ENCODE assay signal across 10 cellular contexts in the genomic region with DNA sequence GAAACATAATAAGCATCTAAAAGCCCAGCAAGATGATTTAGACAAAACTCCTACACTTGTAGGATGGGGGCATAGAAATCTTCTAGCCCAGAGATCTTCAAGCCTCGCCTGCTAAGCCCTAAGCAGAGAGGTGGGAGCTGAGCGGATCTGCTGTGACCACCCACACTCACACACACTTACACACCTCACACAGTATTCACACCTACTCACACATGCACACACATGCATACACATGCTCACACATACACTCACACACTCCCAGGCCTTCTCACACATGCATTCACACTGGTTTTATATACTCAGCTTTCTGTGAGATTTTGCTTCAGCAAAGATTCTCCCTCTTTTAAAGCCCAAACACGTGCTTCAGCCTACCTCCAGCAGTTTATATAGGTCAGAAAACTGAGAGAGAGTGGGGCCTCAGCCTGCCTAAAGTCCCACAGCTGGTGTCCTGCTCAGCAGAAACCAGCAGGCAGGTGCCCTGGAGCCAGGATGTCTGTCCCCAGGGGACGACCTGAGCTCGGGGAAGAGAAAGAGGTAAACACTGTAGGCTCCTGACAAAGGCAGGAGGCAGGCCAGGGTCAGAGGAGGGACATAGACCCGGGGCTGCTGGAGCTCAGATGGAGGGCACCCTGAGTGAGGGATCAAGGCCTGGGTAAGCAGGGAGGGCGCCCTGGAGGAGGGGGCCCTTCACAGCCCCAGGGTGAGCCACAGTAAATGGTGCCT. TPM values are rescaled to one million over a fixed set of nuclear protein-coding genes. Genes with fewer than 3 reads are reported as not detected.
DNase-seq lines count a peak whose midpoint lies in the region; ATAC-seq and TF ChIP-seq lines count a peak whose summit lies in the region.
"Had no signal": no experiment of that assay in that cellular context is flagged by ENCODE, and none has a peak within 500 bp of the region (broad histone marks: within the 10 kb centered on the region; RNA-seq: fewer than 3 reads in every experiment).

No MANE protein-coding gene starts in this region.

- no peak overlapping the region; the same call in none of the 2 replicates for H3K18ac ChIP-seq in IMR-90 (ENCODE audit: low read depth, low read length)

- H2AK5ac ChIP-seq in IMR-90 (ENCODE audit: low read depth, low read length) = peak overlapping the region; percentile 73

- no peaks in the 10 kb centered on the region for H3K9me3 ChIP-seq in IMR-90 (ENCODE audit: control insufficient read depth, insufficient read depth, low read length)
- no peaks in the 10 kb centered on the region for H3K9me3 ChIP-seq in mammary epithelial cell (replicated peaks; ENCODE audit: insufficient read depth, low read length)
- no peaks in the 10 kb centered on the region for H3K9me3 ChIP-seq in GM23248 (ENCODE audit: low read depth)

- H3K27ac ChIP-seq in IMR-90 (ENCODE audit: insufficient read depth, low read length) (no peak overlapping the region), mammary epithelial cell (ENCODE audit: insufficient read depth, low read depth, low read length) (peak overlapping the region; percentile 29), GM23248 (no peak overlapping the region)
- H3K27ac ChIP-seq: coronary artery had no signal

- ATAC-seq in IMR-90 (ENCODE audit: low read depth) = no peak

- H3K9me2 ChIP-seq in GM23248 (ENCODE audit: insufficient read depth) = no peaks in the 10 kb centered on the region

- H4K5ac ChIP-seq in IMR-90 (ENCODE audit: low read depth, low read length) = no peak overlapping the region

- no peaks in the 10 kb centered on the region for H3K79me2 ChIP-seq in mammary epithelial cell (ENCODE audit: insufficient read depth, low read length)
- no peaks in the 10 kb centered on the region for H3K79me2 ChIP-seq in GM23248 (ENCODE audit: insufficient read depth)

- H4K91ac ChIP-seq in IMR-90 (ENCODE audit: insufficient read depth, low read depth, low read length) = peak overlapping the region; percentile 58

- peak overlapping the region; percentile 76 for H3K14ac ChIP-seq in IMR-90 (replicated peaks; ENCODE audit: low read depth, low read length)

- BruUV-seq in IMR-90 (replicated peaks; lab: Mats Ljungman, UMichigan) (no TSS peak), mammary epithelial cell (replicated peaks; lab: Mats Ljungman, UMichigan) (no TSS peak)

- H3K4ac ChIP-seq in IMR-90 (ENCODE audit: low read depth, low read length) = peak overlapping the region; percentile 46; the same call in 1 of the 2 replicates

- H3K4me2 ChIP-seq in IMR-90 (ENCODE audit: low read depth, low read length) (no peak overlapping the region), mammary epithelial cell (ENCODE audit: insufficient read depth, low read depth, low read length) (no peak overlapping the region), GM23248 (ENCODE audit: unreplicated experiment) (no peak overlapping the region)

- dilution Hi-C loops in IMR-90 (cut with HindIII; ENCODE audit: low sequenced_read_pairs, unreplicated experiment) (no loop called here), mammary epithelial cell (cut with HindIII; ENCODE audit: low sequenced_read_pairs) (loop anchor here (10.0 kb wide), 1 partner anchor 625 kb away; no protein-coding TSS in a partner anchor)

- no peak overlapping the region for H3K56ac ChIP-seq in IMR-90 (ENCODE audit: extremely low read depth, insufficient read depth, low read length)

- POLR2A ChIA-PET in IMR-90 (lab: Charles Lee; ENCODE audit: unreplicated experiment) = interaction anchor here (0.6 kb wide), 1 partner anchor 124 kb away, joined by 7 read pairs; no protein-coding TSS in a partner anchor

- H4K8ac ChIP-seq in IMR-90 (ENCODE audit: low read depth in 2 of 2, low read length in 2 of 2) = no peak overlapping the region; a peak in 1 of 4 replicates

- TF ChIP-seq CTCF in IMR-90 (conservative IDR thresholded peaks at IDR 0.05; ENCODE audit: low read depth, low read length) (no peak), mammary epithelial cell (conservative IDR thresholded peaks at IDR 0.05 in 1 of 2, IDR thresholded peaks at IDR 0.05 in 1 of 2; ENCODE audit: extremely low read depth in 1 of 2, insufficient read depth in 1 of 2, low read depth in 1 of 2, low read length in 2 of 2) (no peak)

- H2AK9ac ChIP-seq in IMR-90 (replicated peaks; ENCODE audit: low read depth, low read length, poor library complexity) = peak overlapping the region; percentile 38

- no peaks in the 10 kb centered on the region for H3F3A ChIP-seq in GM23248 (ENCODE audit: insufficient read depth)

- peak overlapping the region; percentile 32; the same call in 1 of the 2 replicates for H2BK120ac ChIP-seq in IMR-90 (ENCODE audit: low read depth, low read length)

- H2BK5ac ChIP-seq in IMR-90 (ENCODE audit: low read depth, low read length, poor library complexity, severe bottlenecking) = no peak overlapping the region

- intact Hi-C loops in IMR-90 (cut with micrococcal nuclease) (no loop called here), mammary epithelial cell (cut with micrococcal nuclease) (no loop called here)

- H2AFZ ChIP-seq in IMR-90 (replicated peaks; ENCODE audit: low read length, poor library complexity) = peak overlapping the region; percentile 49
- no peak overlapping the region for H2AFZ ChIP-seq in mammary epithelial cell (ENCODE audit: low read depth, low read length)
- H2AFZ ChIP-seq in GM23248 = no peak overlapping the region

- in situ Hi-C loops in IMR-90 (cut with MboI; ENCODE audit: low sequenced_read_pairs) (no loop called here), mammary epithelial cell (cut with MboI; ENCODE audit: low sequenced_read_pairs in 2 of 2) (loop anchor here in 1 of 2 donors (10.0 kb wide), 1 partner anchor 735 kb away; no protein-coding TSS in a partner anchor), GM23248 (cut with MboI) (no loop called here)

- H3K27me3 ChIP-seq in IMR-90 (ENCODE audit: control insufficient read depth, insufficient read depth, low read length) (no peaks in the 10 kb centered on the region), mammary epithelial cell (ENCODE audit: insufficient read depth, low read length) (no peaks in the 10 kb centered on the region), GM23248 (replicated peaks; ENCODE audit: insufficient read depth) (no peaks in the 10 kb centered on the region)

- CTCF ChIA-PET in IMR-90 (lab: Yijun Ruan, JAX) (no interaction called here), mammary epithelial cell (lab: Charles Lee; ENCODE audit: low non-redundant PET) (interaction anchor here (0.5 kb wide), 1 partner anchor 80 kb away, joined by 4 read pairs; no protein-coding TSS in a partner anchor)

- no peak for TF ChIP-seq RAD21 in IMR-90 (IDR thresholded peaks at IDR 0.05; ENCODE audit: low read length)

- no peaks in the 10 kb centered on the region for H3K79me1 ChIP-seq in IMR-90 (ENCODE audit: low read depth in 1 of 2, low read length in 2 of 2)

- no peaks in the 10 kb centered on the region for H3K36me3 ChIP-seq in IMR-90 (ENCODE audit: control insufficient read depth, insufficient read depth, low read length)
- H3K36me3 ChIP-seq in mammary epithelial cell (ENCODE audit: insufficient read depth, low read length) = no peaks in the 10 kb centered on the region
- H3K36me3 ChIP-seq in GM23248 (ENCODE audit: low read depth) = no peaks in the 10 kb centered on the region

- peaks cover 20% of the 10 kb centered on the region for H3K4me1 ChIP-seq in IMR-90 (ENCODE audit: control insufficient read depth, insufficient read depth, low read length)
- peaks cover 74% of the 10 kb centered on the region for H3K4me1 ChIP-seq in mammary epithelial cell (ENCODE audit: insufficient read depth, low read length)
- H3K4me1 ChIP-seq in GM23248 (ENCODE audit: insufficient read depth) = peaks cover 11% of the 10 kb centered on the region; the same call in 1 of the 2 replicates

- H3K4me3 ChIP-seq in IMR-90 (ENCODE audit: insufficient read depth, low read depth, low read length) = no peak overlapping the region
- no peak overlapping the region for H3K4me3 ChIP-seq in mammary epithelial cell (replicated peaks in 1 of 3; ENCODE audit: insufficient read depth in 1 of 3, low read depth in 2 of 3, low read length in 3 of 3)
- no peak overlapping the region for H3K4me3 ChIP-seq in GM23248
- H3K4me3 ChIP-seq: coronary artery had no signal

- peaks cover 11% of the 10 kb centered on the region for H3K9me1 ChIP-seq in IMR-90 (ENCODE audit: insufficient read depth, low read length)

- H3K9ac ChIP-seq in IMR-90 (ENCODE audit: low read depth, low read length) (no peak overlapping the region), mammary epithelial cell (ENCODE audit: insufficient read depth, low read length) (no peak overlapping the region), GM23248 (no peak overlapping the region)

- no peak for TF ChIP-seq POLR2A in IMR-90 (IDR thresholded peaks at IDR 0.05; ENCODE audit: low read depth, low read length)

- peak; percentile 77 for DNase-seq in DMS153 treated with DMSO at 0.1 percent for 48 hours (lab: John Stamatoyannopoulos, UW; ENCODE audit: unreplicated experiment)
- DNase-seq in IMR-90 = no peak
- no peak for DNase-seq in mammary epithelial cell
- no peak for DNase-seq in GM23248
- DNase-seq in AG08395 (ENCODE audit: low spot score) = no peak
- DNase-seq in HuH-7.5 (ENCODE audit: low spot score) = no peak
- DNase-seq: NCI-H187 treated with DMSO at 0.1 percent for 48 hours, substantia nigra had no signal

- H3K23ac ChIP-seq in IMR-90 (ENCODE audit: low read depth, low read length) = no peak overlapping the region

- H2BK20ac ChIP-seq in IMR-90 (ENCODE audit: low read depth, low read length) = no peak overlapping the region; the same call in 1 of the 2 replicates

- H4K20me1 ChIP-seq in IMR-90 (ENCODE audit: insufficient read depth, low read length) = no peaks in the 10 kb centered on the region
- no peaks in the 10 kb centered on the region for H4K20me1 ChIP-seq in mammary epithelial cell (ENCODE audit: insufficient read depth, low read length)
- no peaks in the 10 kb centered on the region for H4K20me1 ChIP-seq in GM23248 (ENCODE audit: insufficient read depth)

- peak overlapping the region; percentile 35; the same call in 1 of the 3 replicates for H2BK15ac ChIP-seq in IMR-90 (ENCODE audit: low read depth, low read length)

- WGBS in IMR-90 (ENCODE audit: extremely low coverage in 2 of 2, insufficient read length in 1 of 2), 2 experiments = 48% methylated on average over 3 of the region's 7 CpGs; no CpG with 5 or more reads in 1 of the 2 experiments
- 64% methylated on average over 7 of the region's 7 CpGs for WGBS in mammary epithelial cell (ENCODE audit: low coverage, missing lambda C conversion rate)
- WGBS in GM23248 (ENCODE audit: low coverage in 1 of 2, low lambda C conversion rate in 2 of 2, missing lambda C conversion rate in 2 of 2), 2 experiments = 75 to 77% methylated on average over 7 of the region's 7 CpGs

RNA-seq across cellular contexts. Expression of a gene that starts 12.0 kb away (rescaled TPM):
- total RNA-seq in IMR-90 (2012; rRNA removed) = 14.7 and 18.1 TPM in 2 replicates
- polyA plus RNA-seq in IMR-90 (2012; rRNA removed) = 12.0 and 12.5 TPM in 2 replicates
- polyA plus RNA-seq in IMR-90 (2012; cell fraction: cytosol; rRNA removed) = 12.7 and 12.8 TPM in 2 replicates
- polyA plus RNA-seq in IMR-90 (2012; cell fraction: nucleus; rRNA removed; ENCODE audit: low replicate concordance) = 5.0 and 8.4 TPM in 2 replicates
- 10 to 100 TPM in 1 of 2 donors, not detected in 1; 29.3 TPM for total RNA-seq in mammary epithelial cell
- polyA plus RNA-seq in mammary epithelial cell = 1.7 TPM
- not detected for polyA minus RNA-seq in mammary epithelial cell
- total RNA-seq in GM23248 (2014; rRNA removed; shearing (Covaris generic)) = 65.4 and 71.5 TPM in 2 replicates
- polyA plus RNA-seq in GM23248 (2016; fragmentation: Nextera tagmentation; extraction: Ambion mirVana) = 95.5 and 100 TPM in 2 replicates
- total RNA-seq: CD8-positive, alpha-beta memory T cell had no signal
- polyA plus RNA-seq: CD8-positive, alpha-beta memory T cell had no signal

RNA-seq across cellular contexts. Expression of a gene that starts 21.4 kb away (rescaled TPM):
- 2.9 and 3.6 TPM in 2 replicates for total RNA-seq in IMR-90 (2012; rRNA removed)
- polyA plus RNA-seq in IMR-90 (2012; rRNA removed) = 5.3 and 7.6 TPM in 2 replicates
- polyA plus RNA-seq in IMR-90 (2012; cell fraction: cytosol; rRNA removed) = 3.4 and 3.7 TPM in 2 replicates
- 17.3 and 18.6 TPM in 2 replicates for polyA plus RNA-seq in IMR-90 (2012; cell fraction: nucleus; rRNA removed; ENCODE audit: low replicate concordance)
- 1,000 to 10,000 TPM in 1 of 2 donors, 100 to 1,000 TPM in 1; 302 to 1,980 TPM for total RNA-seq in mammary epithelial cell
- 2,083 TPM for polyA plus RNA-seq in mammary epithelial cell
- polyA minus RNA-seq in mammary epithelial cell = 1,726 TPM
- 0.65 and 1.1 TPM in 2 replicates for total RNA-seq in GM23248 (2014; rRNA removed; shearing (Covaris generic))
- 2.3 and 2.7 TPM in 2 replicates for polyA plus RNA-seq in GM23248 (2016; fragmentation: Nextera tagmentation; extraction: Ambion mirVana)
- total RNA-seq: CD8-positive, alpha-beta memory T cell had no signal
- polyA plus RNA-seq: CD8-positive, alpha-beta memory T cell had no signal

RNA-seq across cellular contexts. Expression of a gene that starts 31.7 kb away (rescaled TPM):
- total RNA-seq in IMR-90 (2012; rRNA removed) (not detected in 2 replicates), mammary epithelial cell (under 1 TPM; 0.17 to 0.80 TPM)
- polyA plus RNA-seq in IMR-90 (2012; rRNA removed) (not detected in 2 replicates), mammary epithelial cell (0.35 TPM), GM23248 (2016; fragmentation: Nextera tagmentation; extraction: Ambion mirVana) (not detected in 2 replicates)
- polyA plus RNA-seq in IMR-90 (2012; cell fraction: cytosol; rRNA removed) = not detected in 2 replicates
- polyA plus RNA-seq in IMR-90 (2012; cell fraction: nucleus; rRNA removed; ENCODE audit: low replicate concordance) = not detected in 2 replicates
- not detected for polyA minus RNA-seq in mammary epithelial cell
- not detected in 2 replicates for total RNA-seq in GM23248 (2014; rRNA removed; shearing (Covaris generic))
- total RNA-seq: CD8-positive, alpha-beta memory T cell had no signal
- polyA plus RNA-seq: CD8-positive, alpha-beta memory T cell had no signal

RNA-seq across cellular contexts. Expression of a gene that starts 34.7 kb away (rescaled TPM):
- 0.18 and 0.28 TPM in 2 replicates for total RNA-seq in IMR-90 (2012; rRNA removed)
- 0.56 and 0.60 TPM in 2 replicates for polyA plus RNA-seq in IMR-90 (2012; rRNA removed)
- polyA plus RNA-seq in IMR-90 (2012; cell fraction: cytosol; rRNA removed) = 0.42 and 0.44 TPM in 2 replicates
- 0.61 and 0.87 TPM in 2 replicates for polyA plus RNA-seq in IMR-90 (2012; cell fraction: nucleus; rRNA removed; ENCODE audit: low replicate concordance)
- total RNA-seq in mammary epithelial cell = 1 to 10 TPM in 1 of 2 donors, under 1 TPM in 1; 0.17 to 1.4 TPM
- polyA plus RNA-seq in mammary epithelial cell = 1.2 TPM
- polyA minus RNA-seq in mammary epithelial cell = not detected
- 0.76 TPM in 1 of 2 replicates, not detected in the other for total RNA-seq in GM23248 (2014; rRNA removed; shearing (Covaris generic))
- not detected in 2 replicates for polyA plus RNA-seq in GM23248 (2016; fragmentation: Nextera tagmentation; extraction: Ambion mirVana)
- total RNA-seq: CD8-positive, alpha-beta memory T cell had no signal
- polyA plus RNA-seq: CD8-positive, alpha-beta memory T cell had no signal

RNA-seq across cellular contexts. Expression of a gene that starts 46.6 kb away (rescaled TPM):
- total RNA-seq in IMR-90 (2012; rRNA removed) (not detected in 2 replicates), mammary epithelial cell (1,000 to 10,000 TPM; 4,602 to 9,976 TPM)
- polyA plus RNA-seq in IMR-90 (2012; rRNA removed) (not detected in 2 replicates), mammary epithelial cell (26,464 TPM), GM23248 (2016; fragmentation: Nextera tagmentation; extraction: Ambion mirVana) (0.90 and 0.93 TPM in 2 replicates)
- not detected in 2 replicates for polyA plus RNA-seq in IMR-90 (2012; cell fraction: cytosol; rRNA removed)
- 0.06 TPM in 1 of 2 replicates, not detected in the other for polyA plus RNA-seq in IMR-90 (2012; cell fraction: nucleus; rRNA removed; ENCODE audit: low replicate concordance)
- polyA minus RNA-seq in mammary epithelial cell = 15,260 TPM
- total RNA-seq in GM23248 (2014; rRNA removed; shearing (Covaris generic)) = 0.25 TPM in 1 of 2 replicates, not detected in the other
- total RNA-seq: CD8-positive, alpha-beta memory T cell had no signal
- polyA plus RNA-seq: CD8-positive, alpha-beta memory T cell had no signal

Comparison
In these comparisons a context has a peak if more than half of its experiments do, and no peak if none do; other contexts are left out.
1. RNA of a gene that starts 21.4 kb away (total RNA-seq): 302 to 1,980 TPM in mammary epithelial cell; 2.9 to 3.6 TPM in IMR-90 and 0.65 to 1.1 TPM in GM23248; every median in the first group is over 10 times any median in the second.